27 cellular contexts compared by ENCODE assay signal in the genomic region with DNA sequence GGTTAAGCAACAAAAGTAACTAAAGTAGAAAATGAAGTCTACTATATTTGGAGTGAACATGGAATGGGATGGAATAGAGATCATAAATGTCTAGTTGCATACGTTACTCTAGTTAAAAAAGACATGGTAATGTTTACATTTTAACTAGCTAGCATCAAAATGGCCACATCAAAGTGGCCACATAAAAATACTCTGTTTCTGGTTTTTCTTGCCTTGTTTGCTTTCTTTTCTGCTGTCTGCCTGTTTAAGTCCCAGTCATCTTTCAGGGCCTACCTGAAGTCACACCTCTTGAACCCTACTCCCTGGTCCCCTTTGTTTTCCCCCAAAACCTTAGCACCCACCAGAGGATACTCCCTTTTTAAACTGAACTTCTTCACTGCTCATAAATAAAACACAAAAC. TPM values are rescaled to one million over a fixed set of nuclear protein-coding genes. Genes with fewer than 3 reads are reported as not detected.
DNase-seq lines count a peak whose midpoint lies in the region; ATAC-seq and FAIRE-seq lines count a peak whose summit lies in the region.
"Had no signal": no experiment of that assay in that cellular context is flagged by ENCODE, and none has a peak within 500 bp of the region (broad histone marks: within the 10 kb centered on the region; RNA-seq: fewer than 3 reads in every experiment).

No MANE protein-coding gene starts in this region.

- ATAC-seq in GM19328 (IDR thresholded peaks at IDR 0.05; ENCODE audit: unreplicated experiment) (no peak), GM21526 (IDR thresholded peaks at IDR 0.05; ENCODE audit: low FRiP score, unreplicated experiment) (no peak)
- ATAC-seq: gastrocnemius medialis, left lobe of liver had no signal

- H3K4me1 ChIP-seq in CD4-positive, alpha-beta memory T cell (ENCODE audit: insufficient read depth, low read length), result peaks cover 55% of the 10 kb centered on the region
- H3K4me1 ChIP-seq in small intestine (ENCODE audit: control insufficient read depth in 2 of 2, insufficient read depth in 1 of 2, low read depth in 1 of 2, low read length in 1 of 2), result no peaks in the 10 kb centered on the region
- H3K4me1 ChIP-seq: breast epithelium, colonic mucosa, gastrocnemius medialis, SJCRH30, testis, uterus had no signal

- FAIRE-seq in small intestine (lab: Jason Lieb, UNC), result no peak
- FAIRE-seq: A204.1, RCC 7860 had no signal

- H3K4me1 Mint-ChIP-seq in activated CD4-positive, alpha-beta T cell treated with anti-CD3 and anti-CD28 coated beads, Interleukin-2, amount 10 ng/mL, durations not matched to agents 7 days and 5 days, result peaks cover 72% of the 10 kb centered on the region
- peaks cover 36 to 61% (median 47%) of the 10 kb centered on the region in 4 donors for H3K4me1 Mint-ChIP-seq in CD4-positive, alpha-beta memory T cell
- peaks cover 67% of the 10 kb centered on the region for H3K4me1 Mint-ChIP-seq in activated CD4-positive, alpha-beta memory T cell treated with anti-CD3 and anti-CD28 coated beads, Interleukin-2, amount 10 ng/mL, durations not matched to agents 7 days and 5 days
- H3K4me1 Mint-ChIP-seq: B cell had no signal

- POLR2A ChIA-PET in activated CD4-positive, alpha-beta T cell treated with anti-CD3 and anti-CD28 coated beads, Interleukin-2, amount 10 ng/mL, durations not matched to agents 7 days and 5 days (lab: Charles Lee), result no interaction called here
- POLR2A ChIA-PET in CD4-positive, alpha-beta memory T cell (lab: Charles Lee; ENCODE audit: partially characterized antibody), result interaction anchor here (1.0 to 4.7 kb wide), 2 partner anchors 9 to 113 kb away, joined by 3 to 27 read pairs; partner anchors contain the start of gene IPO11
- POLR2A ChIA-PET in activated CD4-positive, alpha-beta memory T cell treated with anti-CD3 and anti-CD28 coated beads, Interleukin-2, amount 10 ng/mL, durations not matched to agents 7 days and 5 days (lab: Charles Lee), result interaction anchor here (1.1 to 4.6 kb wide), 2 partner anchors 9 to 14 kb away, joined by 3 to 25 read pairs; no protein-coding TSS in a partner anchor

- peaks cover 2% of the 10 kb centered on the region for H3K27me3 Mint-ChIP-seq in activated CD4-positive, alpha-beta T cell treated with anti-CD3 and anti-CD28 coated beads, Interleukin-2, amount 10 ng/mL, durations not matched to agents 7 days and 5 days
- no peaks in the 10 kb centered on the region for H3K27me3 Mint-ChIP-seq in CD4-positive, alpha-beta memory T cell
- no peaks in the 10 kb centered on the region for H3K27me3 Mint-ChIP-seq in activated CD4-positive, alpha-beta memory T cell treated with anti-CD3 and anti-CD28 coated beads, Interleukin-2, amount 10 ng/mL, durations not matched to agents 7 days and 5 days

- H3K36me3 ChIP-seq in CD4-positive, alpha-beta memory T cell (ENCODE audit: insufficient read depth, low read length), result no peaks in the 10 kb centered on the region
- no peaks in the 10 kb centered on the region for H3K36me3 ChIP-seq in small intestine (ENCODE audit: control insufficient read depth in 2 of 2, insufficient read depth in 2 of 2, low read length in 2 of 2)
- H3K36me3 ChIP-seq: breast epithelium, colonic mucosa, gastrocnemius medialis, SJCRH30, uterus had no signal

- peaks cover 3% of the 10 kb centered on the region for H3K9me3 Mint-ChIP-seq in activated CD4-positive, alpha-beta T cell treated with anti-CD3 and anti-CD28 coated beads, Interleukin-2, amount 10 ng/mL, durations not matched to agents 7 days and 5 days
- H3K9me3 Mint-ChIP-seq in CD4-positive, alpha-beta memory T cell, result peaks cover 0 to 3% (median 0%) of the 10 kb centered on the region in 8 donors
- H3K9me3 Mint-ChIP-seq in activated CD4-positive, alpha-beta memory T cell treated with anti-CD3 and anti-CD28 coated beads, Interleukin-2, amount 10 ng/mL, durations not matched to agents 7 days and 5 days, result peaks cover 6% of the 10 kb centered on the region

- H3K27ac ChIP-seq in CD4-positive, alpha-beta memory T cell (ENCODE audit: low read depth, low read length), result peak overlapping the region; percentile 14
- H3K27ac ChIP-seq in small intestine (ENCODE audit: low read depth in 1 of 2, low read length in 1 of 2), result no peak overlapping the region
- H3K27ac ChIP-seq: breast epithelium, colonic mucosa, gastrocnemius medialis, SJCRH30, testis, uterus had no signal

- no peaks in the 10 kb centered on the region for H3K27me3 ChIP-seq in CD4-positive, alpha-beta memory T cell (ENCODE audit: insufficient read depth, low read length)
- no peaks in the 10 kb centered on the region for H3K27me3 ChIP-seq in small intestine (ENCODE audit: control insufficient read depth in 2 of 2, insufficient read depth in 2 of 2, low read length in 2 of 2)
- H3K27me3 ChIP-seq: breast epithelium, colonic mucosa, gastrocnemius medialis, SJCRH30, testis, uterus had no signal

- H3K9me3 ChIP-seq in CD4-positive, alpha-beta memory T cell (ENCODE audit: control insufficient read depth in 1 of 2, low read length in 2 of 2), result no peaks in the 10 kb centered on the region
- no peaks in the 10 kb centered on the region for H3K9me3 ChIP-seq in small intestine (ENCODE audit: control insufficient read depth, low read depth)
- H3K9me3 ChIP-seq: breast epithelium, colonic mucosa, gastrocnemius medialis, SJCRH30, testis, uterus had no signal

- H3K4me3 ChIP-seq in CD4-positive, alpha-beta memory T cell (ENCODE audit: low read length in 2 of 2), result no peak overlapping the region
- H3K4me3 ChIP-seq in small intestine (ENCODE audit: low read depth in 1 of 2, low read length in 2 of 2), result no peak overlapping the region
- H3K4me3 ChIP-seq: breast epithelium, colonic mucosa, gastrocnemius medialis, SJCRH30, testis, uterus had no signal

- CTCF ChIA-PET in activated CD4-positive, alpha-beta T cell treated with anti-CD3 and anti-CD28 coated beads, Interleukin-2, amount 10 ng/mL, durations not matched to agents 7 days and 5 days (lab: Charles Lee), result interaction anchor here (4.0 to 6.4 kb wide), 2 partner anchors 11 to 15 kb away, joined by 26 to 27 read pairs; no protein-coding TSS in a partner anchor
- CTCF ChIA-PET in CD4-positive, alpha-beta memory T cell (lab: Charles Lee; ENCODE audit: partially characterized antibody), result interaction anchor here (1.1 to 1.8 kb wide), 5 partner anchors 8 to 75 kb away, joined by 3 to 9 read pairs (median 5); no protein-coding TSS in a partner anchor
- CTCF ChIA-PET in activated CD4-positive, alpha-beta memory T cell treated with anti-CD3 and anti-CD28 coated beads, Interleukin-2, amount 10 ng/mL, durations not matched to agents 7 days and 5 days (lab: Charles Lee), result no interaction called here

- 66 to 82% (median 76%) methylated on average over 1 of the region's 1 CpG for WGBS in small intestine, 3 donors

- intact Hi-C loops in CD4-positive, alpha-beta memory T cell (cut with micrococcal nuclease), result no loop called here

- H3K4me3 Mint-ChIP-seq in activated CD4-positive, alpha-beta T cell treated with anti-CD3 and anti-CD28 coated beads, Interleukin-2, amount 10 ng/mL, durations not matched to agents 7 days and 5 days, result peak overlapping the region; percentile 26
- peak overlapping the region in 7 of 8 donors; percentile 61 to 84 (median 76) for H3K4me3 Mint-ChIP-seq in CD4-positive, alpha-beta memory T cell
- no peak overlapping the region for H3K4me3 Mint-ChIP-seq in activated CD4-positive, alpha-beta memory T cell treated with anti-CD3 and anti-CD28 coated beads, Interleukin-2, amount 10 ng/mL, durations not matched to agents 7 days and 5 days
- H3K4me3 Mint-ChIP-seq: B cell had no signal

- peak; percentile 70 for DNase-seq in activated CD4-positive, alpha-beta T cell treated with anti-CD3 and anti-CD28 coated beads, Interleukin-2, amount 10 ng/mL, durations not matched to agents 7 days and 5 days
- no peak for DNase-seq in activated CD4-positive, alpha-beta T cell treated with anti-CD3 and anti-CD28 coated beads for 1 hour
- peak; percentile 61 to 79 (median 70) for DNase-seq in CD4-positive, alpha-beta memory T cell
- DNase-seq in activated CD4-positive, alpha-beta memory T cell treated with anti-CD3 and anti-CD28 coated beads, Interleukin-2, amount 10 ng/mL, durations not matched to agents 7 days and 5 days, result no peak
- peak; percentile 77 for DNase-seq in central memory CD4-positive, alpha-beta T cell
- DNase-seq in small intestine, result no peak
- DNase-seq: activated CD4-positive, alpha-beta T cell treated with anti-CD3 and anti-CD28 coated beads, Interleukin-2, amount 50 U/mL, for 48 hours; amygdala; colonic mucosa; gastrocnemius medialis; hippocampal formation; mesendoderm; NCI-H1092; NCI-H187 treated with DMSO at 0.1 percent for 48 hours; NCI-H526; nucleus accumbens; SJCRH30; stimulated activated CD4-positive, alpha-beta T cell treated with anti-CD3 and anti-CD28 coated beads, Interleukin-1b, Interleukin-23, amount 100 ng/mL, for 48 hours; testis; uterus had no signal

- H3K36me3 Mint-ChIP-seq in activated CD4-positive, alpha-beta T cell treated with anti-CD3 and anti-CD28 coated beads, Interleukin-2, amount 10 ng/mL, durations not matched to agents 7 days and 5 days (ENCODE audit: low read depth), result peaks cover 12% of the 10 kb centered on the region
- no peaks in the 10 kb centered on the region for H3K36me3 Mint-ChIP-seq in CD4-positive, alpha-beta memory T cell
- H3K36me3 Mint-ChIP-seq in activated CD4-positive, alpha-beta memory T cell treated with anti-CD3 and anti-CD28 coated beads, Interleukin-2, amount 10 ng/mL, durations not matched to agents 7 days and 5 days (ENCODE audit: low read depth), result peaks cover 27% of the 10 kb centered on the region

- peak overlapping the region; percentile 92 for H3K27ac Mint-ChIP-seq in activated CD4-positive, alpha-beta T cell treated with anti-CD3 and anti-CD28 coated beads, Interleukin-2, amount 10 ng/mL, durations not matched to agents 7 days and 5 days
- peak overlapping the region; percentile 89 to 96 (median 94) for H3K27ac Mint-ChIP-seq in CD4-positive, alpha-beta memory T cell
- peak overlapping the region; percentile 74 for H3K27ac Mint-ChIP-seq in activated CD4-positive, alpha-beta memory T cell treated with anti-CD3 and anti-CD28 coated beads, Interleukin-2, amount 10 ng/mL, durations not matched to agents 7 days and 5 days
- H3K27ac Mint-ChIP-seq: B cell had no signal

RNA-seq across cellular contexts. Expression of gene KIF2A, which starts 6.4 kb away (rescaled TPM):
- total RNA-seq in activated CD4-positive, alpha-beta T cell treated with anti-CD3 and anti-CD28 coated beads, Interleukin-2, amount 10 ng/mL, durations not matched to agents 7 days and 5 days, result 100 to 1,000 TPM; 151 to 204 TPM
- 100 to 1,000 TPM; 151 to 157 TPM for total RNA-seq in CD4-positive, alpha-beta memory T cell
- 100 to 1,000 TPM; 133 to 158 TPM for polyA plus RNA-seq in CD4-positive, alpha-beta memory T cell
- total RNA-seq in activated CD4-positive, alpha-beta memory T cell treated with anti-CD3 and anti-CD28 coated beads, Interleukin-2, amount 10 ng/mL, durations not matched to agents 7 days and 5 days, result 100 to 1,000 TPM; 250 to 251 TPM
- polyA plus RNA-seq in small intestine, result 10 to 100 TPM; 10.8 to 13.7 (median 12.1) TPM

Comparison
In these comparisons a context has a peak if more than half of its experiments do, and no peak if none do; other contexts are left out.
1. DNase-seq: peak in activated CD4-positive, alpha-beta T cell treated with anti-CD3 and anti-CD28 coated beads, Interleukin-2, amount 10 ng/mL, durations not matched to agents 7 days and 5 days (single experiment), CD4-positive, alpha-beta memory T cell (5 of 5) and central memory CD4-positive, alpha-beta T cell (single experiment); none in activated CD4-positive, alpha-beta T cell treated with anti-CD3 and anti-CD28 coated beads for 1 hour (single experiment), activated CD4-positive, alpha-beta memory T cell treated with anti-CD3 and anti-CD28 coated beads, Interleukin-2, amount 10 ng/mL, durations not matched to agents 7 days and 5 days (single experiment) and small intestine (single experiment).
2. Peak in every context shown above with its lines, with median percentiles within 50 percentile points of each other: H3K27ac Mint-ChIP-seq.